ENCODE assay signal across 19 cellular contexts in genomic region chr15:74192751-74193150, GRCh38. TPM values are rescaled to one million over a fixed set of nuclear protein-coding genes. Genes with fewer than 3 reads are reported as not detected.
DNase-seq lines count a peak whose midpoint lies in the region; ATAC-seq and TF ChIP-seq lines count a peak whose summit lies in the region.
"Had no signal": no experiment of that assay in that cellular context is flagged by ENCODE, and none has a peak within 500 bp of the region (broad histone marks: within the 10 kb centered on the region; RNA-seq: fewer than 3 reads in every experiment).

No MANE protein-coding gene starts in this region.

- H3K27ac ChIP-seq in SK-N-SH (ENCODE audit: low read depth in 2 of 2, low read length in 1 of 2) (peak overlapping the region; percentile 78 to 89), RWPE2 (ENCODE audit: poor library complexity, severe bottlenecking) (peak overlapping the region; percentile 49), RWPE1 (no peak overlapping the region)
- H3K27ac ChIP-seq: HL-60 had no signal

- TF ChIP-seq CTCF in SK-N-SH (IDR thresholded peaks at IDR 0.05) = no peak
- TF ChIP-seq CTCF in RWPE2 (IDR thresholded peaks at IDR 0.05; ENCODE audit: poor library complexity, severe bottlenecking) = no peak
- no peak for TF ChIP-seq CTCF in nephron progenitor cell (IDR thresholded peaks at IDR 0.05)
- no peak for TF ChIP-seq CTCF in RWPE1 (conservative IDR thresholded peaks at IDR 0.05; ENCODE audit: low read depth)

- H3K79me2 ChIP-seq in SK-N-SH (ENCODE audit: insufficient read depth) = no peaks in the 10 kb centered on the region

- H3K27ac Mint-ChIP-seq in nephron progenitor cell = peak overlapping the region; percentile 7
- H3K27ac Mint-ChIP-seq: CD8-positive, alpha-beta memory T cell; IgD-negative memory B cell had no signal

- POLR2A ChIA-PET in SK-N-SH (lab: Yijun Ruan, JAX) = interaction anchor here (0.5 to 1.3 kb wide), 3 partner anchors 8 to 265 kb away, joined by 3 to 4 read pairs (median 3); no protein-coding TSS in a partner anchor
- POLR2A ChIA-PET in RWPE1 (lab: Yijun Ruan, JAX; ENCODE audit: low non-redundant PET) = no interaction called here

- CTCF ChIA-PET in SK-N-SH (lab: Yijun Ruan, JAX) (interaction anchor here (1.1 to 2.6 kb wide), 5 partner anchors 10 to 115 kb away, joined by 3 to 10 read pairs (median 6); partner anchors contain the start of gene STRA6), RWPE1 (lab: Yijun Ruan, JAX) (no interaction called here)

- no peak for TF ChIP-seq RAD21 in SK-N-SH (IDR thresholded peaks at IDR 0.05; ENCODE audit: low read length)

- peaks cover 22% of the 10 kb centered on the region for H3K36me3 Mint-ChIP-seq in nephron progenitor cell (ENCODE audit: low read depth)
- H3K36me3 Mint-ChIP-seq: CD8-positive, alpha-beta memory T cell; IgD-negative memory B cell had no signal

- ATAC-seq in SK-N-SH treated with all-trans-retinoic acid at 6 μM for 48 hours (no peak), RWPE2 (ENCODE audit: low read depth) (no peak), GM21526 (IDR thresholded peaks at IDR 0.05; ENCODE audit: low FRiP score, unreplicated experiment) (no peak), GM21447 (IDR thresholded peaks at IDR 0.05; ENCODE audit: unreplicated experiment) (no peak)

- no peaks in the 10 kb centered on the region for H3K27me3 ChIP-seq in SK-N-SH (ENCODE audit: insufficient read depth)
- no peaks in the 10 kb centered on the region for H3K27me3 ChIP-seq in RWPE2 (ENCODE audit: insufficient read depth, poor library complexity, severe bottlenecking)
- H3K27me3 ChIP-seq: BLaER1 treated with 17β-estradiol and CSF1 and Interleukin-3, amounts not matched to agents 10 nM and 100 nM had no signal

- H3K9me3 Mint-ChIP-seq in nephron progenitor cell = no peaks in the 10 kb centered on the region
- H3K9me3 Mint-ChIP-seq: CD8-positive, alpha-beta memory T cell had no signal

- 100% methylated on average over 5 of the region's 5 CpGs for WGBS in SK-N-SH (ENCODE audit: low lambda C conversion rate)

- H3K36me3 ChIP-seq in SK-N-SH (replicated peaks in 1 of 2; ENCODE audit: control insufficient read depth in 1 of 2, insufficient read depth in 2 of 2, low read length in 1 of 2) (peaks cover 0 to 34% of the 10 kb centered on the region in 2 experiments), RWPE2 (ENCODE audit: low read depth) (no peaks in the 10 kb centered on the region)
- H3K36me3 ChIP-seq: BLaER1 treated with 17β-estradiol and CSF1 and Interleukin-3, amounts not matched to agents 10 nM and 100 nM had no signal

- H3K9me3 ChIP-seq in SK-N-SH (no peaks in the 10 kb centered on the region), RWPE2 (ENCODE audit: severe bottlenecking) (no peaks in the 10 kb centered on the region)
- H3K9me3 ChIP-seq: BLaER1 treated with 17β-estradiol and CSF1 and Interleukin-3, amounts not matched to agents 10 nM and 100 nM had no signal

- peaks cover 36% of the 10 kb centered on the region for H3F3A ChIP-seq in SK-N-SH (replicated peaks; ENCODE audit: insufficient read depth)

- no peaks in the 10 kb centered on the region for H4K20me1 ChIP-seq in SK-N-SH (ENCODE audit: insufficient read depth)

- DNase-seq in SK-N-SH (no peak), RWPE2 (ENCODE audit: low spot score) (no peak), nephron progenitor cell (no peak), RWPE1 (ENCODE audit: low spot score) (no peak), activated T-cell treated with anti-CD3 and anti-CD28 coated beads for 4 hours (no peak)
- DNase-seq: CD8-positive, alpha-beta memory T cell; DND-41; Kasumi-1; MM.1S; NCI-H1092 treated with DMSO at 0.1 percent for 48 hours; NCI-H2081 treated with DMSO at 0.1 percent for 48 hours; NCI-H526 treated with DMSO at 0.1 percent for 48 hours; Right ventricle myocardium superior had no signal

- H3K4me1 ChIP-seq in SK-N-SH (ENCODE audit: control insufficient read depth in 1 of 2, insufficient read depth in 2 of 2, low read depth in 1 of 2, low read length in 1 of 2) (peaks cover 37 to 58% of the 10 kb centered on the region in 2 experiments), RWPE2 (ENCODE audit: insufficient read depth, poor library complexity, severe bottlenecking) (peaks cover 18% of the 10 kb centered on the region)

- no peak for TF ChIP-seq EP300 in SK-N-SH (IDR thresholded peaks at IDR 0.05; ENCODE audit: borderline replicate concordance in 1 of 2, low read depth in 1 of 2, low read length in 1 of 2)

- H3K9me2 ChIP-seq in SK-N-SH = no peaks in the 10 kb centered on the region

- H3K9ac ChIP-seq in SK-N-SH = no peak overlapping the region
- H3K9ac ChIP-seq: BLaER1 treated with 17β-estradiol and CSF1 and Interleukin-3, amounts not matched to agents 10 nM and 100 nM had no signal

- H3K4me3 ChIP-seq in SK-N-SH (ENCODE audit: low read depth in 2 of 2, low read length in 1 of 2) (no peak overlapping the region), RWPE2 (ENCODE audit: severe bottlenecking) (no peak overlapping the region)
- H3K4me3 ChIP-seq: BLaER1 treated with 17β-estradiol and CSF1 and Interleukin-3, amounts not matched to agents 10 nM and 100 nM had no signal

- H3K4me3 Mint-ChIP-seq in nephron progenitor cell = no peak overlapping the region
- H3K4me3 Mint-ChIP-seq: CD8-positive, alpha-beta memory T cell had no signal

- peaks cover 23% of the 10 kb centered on the region for H3K4me1 Mint-ChIP-seq in nephron progenitor cell
- H3K4me1 Mint-ChIP-seq: CD8-positive, alpha-beta memory T cell; IgD-negative memory B cell had no signal

- H3K4me2 ChIP-seq in SK-N-SH = peak overlapping the region; percentile 30

- no peak overlapping the region for H2AFZ ChIP-seq in SK-N-SH (ENCODE audit: low read depth)

- peaks cover 3% of the 10 kb centered on the region for H3K27me3 Mint-ChIP-seq in nephron progenitor cell (ENCODE audit: low read depth, poor library complexity)

TF ChIP-seq in SK-N-SH, 30 proteins besides CTCF, POLR2A, EP300 and RAD21:
- TF ChIP-seq, protein P1, sequence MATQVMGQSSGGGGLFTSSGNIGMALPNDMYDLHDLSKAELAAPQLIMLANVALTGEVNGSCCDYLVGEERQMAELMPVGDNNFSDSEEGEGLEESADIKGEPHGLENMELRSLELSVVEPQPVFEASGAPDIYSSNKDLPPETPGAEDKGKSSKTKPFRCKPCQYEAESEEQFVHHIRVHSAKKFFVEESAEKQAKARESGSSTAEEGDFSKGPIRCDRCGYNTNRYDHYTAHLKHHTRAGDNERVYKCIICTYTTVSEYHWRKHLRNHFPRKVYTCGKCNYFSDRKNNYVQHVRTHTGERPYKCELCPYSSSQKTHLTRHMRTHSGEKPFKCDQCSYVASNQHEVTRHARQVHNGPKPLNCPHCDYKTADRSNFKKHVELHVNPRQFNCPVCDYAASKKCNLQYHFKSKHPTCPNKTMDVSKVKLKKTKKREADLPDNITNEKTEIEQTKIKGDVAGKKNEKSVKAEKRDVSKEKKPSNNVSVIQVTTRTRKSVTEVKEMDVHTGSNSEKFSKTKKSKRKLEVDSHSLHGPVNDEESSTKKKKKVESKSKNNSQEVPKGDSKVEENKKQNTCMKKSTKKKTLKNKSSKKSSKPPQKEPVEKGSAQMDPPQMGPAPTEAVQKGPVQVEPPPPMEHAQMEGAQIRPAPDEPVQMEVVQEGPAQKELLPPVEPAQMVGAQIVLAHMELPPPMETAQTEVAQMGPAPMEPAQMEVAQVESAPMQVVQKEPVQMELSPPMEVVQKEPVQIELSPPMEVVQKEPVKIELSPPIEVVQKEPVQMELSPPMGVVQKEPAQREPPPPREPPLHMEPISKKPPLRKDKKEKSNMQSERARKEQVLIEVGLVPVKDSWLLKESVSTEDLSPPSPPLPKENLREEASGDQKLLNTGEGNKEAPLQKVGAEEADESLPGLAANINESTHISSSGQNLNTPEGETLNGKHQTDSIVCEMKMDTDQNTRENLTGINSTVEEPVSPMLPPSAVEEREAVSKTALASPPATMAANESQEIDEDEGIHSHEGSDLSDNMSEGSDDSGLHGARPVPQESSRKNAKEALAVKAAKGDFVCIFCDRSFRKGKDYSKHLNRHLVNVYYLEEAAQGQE (IDR thresholded peaks at IDR 0.05; ENCODE audit: low read depth, low read length) = no peak

TF ChIP-seq in SK-N-SH treated with all-trans-retinoic acid at 6 μM for 48 hours, 23 proteins besides CTCF, POLR2A, EP300 and RAD21 (continues in another document):
- TF ChIP-seq PPARA (CRISPR knock-in tag; IDR thresholded peaks at IDR 0.05; ENCODE audit: borderline replicate concordance) (no peak), SNAI2 (CRISPR knock-in tag; IDR thresholded peaks at IDR 0.05) (no peak), ESRRG (CRISPR knock-in tag; IDR thresholded peaks at IDR 0.05) (no peak), OSR1 (CRISPR knock-in tag; IDR thresholded peaks at IDR 0.05) (no peak), GLIS3 (CRISPR knock-in tag; IDR thresholded peaks at IDR 0.05) (no peak), RARB (CRISPR knock-in tag; IDR thresholded peaks at IDR 0.05) (no peak), TOX (CRISPR knock-in tag; IDR thresholded peaks at IDR 0.05; ENCODE audit: borderline replicate concordance) (no peak), ZFP30 (CRISPR knock-in tag; IDR thresholded peaks at IDR 0.05) (no peak), ARNTL (CRISPR knock-in tag; IDR thresholded peaks at IDR 0.05; ENCODE audit: borderline replicate concordance, low read depth) (no peak), ZNF565 (CRISPR knock-in tag; conservative IDR thresholded peaks at IDR 0.05; ENCODE audit: low read depth) (no peak), TCF4 (CRISPR knock-in tag; IDR thresholded peaks at IDR 0.05; ENCODE audit: borderline replicate concordance) (no peak), ISL1 (CRISPR knock-in tag; IDR thresholded peaks at IDR 0.05) (no peak), ZNF70 (CRISPR knock-in tag; IDR thresholded peaks at IDR 0.05) (no peak), ZFP3 (CRISPR knock-in tag; IDR thresholded peaks at IDR 0.05) (no peak), ZC3H10 (CRISPR knock-in tag; IDR thresholded peaks at IDR 0.05) (no peak)

RNA-seq across cellular contexts. Expression of gene STRA6, which starts 9.8 kb away (rescaled TPM):
- polyA plus RNA-seq in SK-N-SH (2012; rRNA removed) = 27.9 and 31.0 TPM in 2 replicates
- 7.3 and 13.0 TPM in 2 replicates for polyA plus RNA-seq in SK-N-SH (2012; cell fraction: cytosol; rRNA removed)
- 140 and 152 TPM in 2 replicates for polyA plus RNA-seq in SK-N-SH (2012; cell fraction: nucleus; rRNA removed)
- polyA plus RNA-seq: CD8-positive, alpha-beta memory T cell; IgD-negative memory B cell had no signal

RNA-seq across cellular contexts. Expression of gene ISLR, which starts 19.2 kb away (rescaled TPM):
- polyA plus RNA-seq in SK-N-SH (2012; rRNA removed) = 3.4 and 7.3 TPM in 2 replicates
- 1.9 and 3.0 TPM in 2 replicates for polyA plus RNA-seq in SK-N-SH (2012; cell fraction: cytosol; rRNA removed)
- polyA plus RNA-seq in SK-N-SH (2012; cell fraction: nucleus; rRNA removed) = 1.7 and 1.9 TPM in 2 replicates
- polyA plus RNA-seq: CD8-positive, alpha-beta memory T cell; IgD-negative memory B cell had no signal

RNA-seq across cellular contexts. Expression of gene CCDC33, which starts 43.4 kb away (rescaled TPM):
- polyA plus RNA-seq in SK-N-SH (2012; rRNA removed) = 3.3 and 4.0 TPM in 2 replicates
- 1.8 and 2.9 TPM in 2 replicates for polyA plus RNA-seq in SK-N-SH (2012; cell fraction: cytosol; rRNA removed)
- polyA plus RNA-seq in SK-N-SH (2012; cell fraction: nucleus; rRNA removed) = 3.9 and 4.0 TPM in 2 replicates
- polyA plus RNA-seq: CD8-positive, alpha-beta memory T cell; IgD-negative memory B cell had no signal
